Comparison of ENCODE assay signal across 7 cellular contexts in genomic region chr15:68559342-68560310, GRCh38. TPM values are rescaled to one million over a fixed set of nuclear protein-coding genes. Genes with fewer than 3 reads are reported as not detected.
A peak's percentile ranks its signal among the peaks of the same experiment; 100 is the strongest.
DNase-seq lines count a peak whose midpoint lies in the region; FAIRE-seq and TF ChIP-seq lines count a peak whose summit lies in the region.

No MANE protein-coding gene starts in this region.

- TF ChIP-seq CTCF in nephron (IDR thresholded peaks at IDR 0.05; ENCODE audit: unreplicated experiment in 3 of 3), result peak; percentile 97 to 98 (median 98)

- peaks cover 51% of the 10 kb centered on the region for H3K27me3 Mint-ChIP-seq in activated T-helper 2 cell treated with anti-CD3 and anti-CD28 coated beads, Interferon-gamma antibody, Interleukin-2, Interleukin-4, amounts not matched to agents 10 μg/mL and 5 μg/mL and 100 μg/mL, durations not matched to agents 14 hours and 24 hours and 36 hours (ENCODE audit: low read depth)
- H3K27me3 Mint-ChIP-seq in nephron (ENCODE audit: low read depth), result peaks cover 33% of the 10 kb centered on the region

- no peaks in the 10 kb centered on the region for H3K36me3 ChIP-seq in HUES6 (ENCODE audit: control insufficient read depth, insufficient read depth, low read length)

- peak overlapping the region; percentile 73 for H3K4me3 Mint-ChIP-seq in activated T-helper 2 cell treated with anti-CD3 and anti-CD28 coated beads, Interferon-gamma antibody, Interleukin-2, Interleukin-4, amounts not matched to agents 10 μg/mL and 5 μg/mL and 100 μg/mL, durations not matched to agents 14 hours and 24 hours and 36 hours (ENCODE audit: low read depth)
- H3K4me3 Mint-ChIP-seq in nephron, result peak overlapping the region; percentile 84 to 92 (median 89)

- H3K27me3 ChIP-seq in HUES6 (ENCODE audit: control insufficient read depth, insufficient read depth, low read length), result peaks cover 15% of the 10 kb centered on the region

- TF ChIP-seq POLR2A in GM12892 (IDR thresholded peaks at IDR 0.05; ENCODE audit: low read depth, low read length), result no peak

- peak overlapping the region; percentile 68 for H3K4me3 ChIP-seq in HUES6 (ENCODE audit: low read depth, low read length)

- H3K27ac Mint-ChIP-seq in activated T-helper 2 cell treated with anti-CD3 and anti-CD28 coated beads, Interferon-gamma antibody, Interleukin-2, Interleukin-4, amounts not matched to agents 10 μg/mL and 5 μg/mL and 100 μg/mL, durations not matched to agents 14 hours and 24 hours and 36 hours, result no peak overlapping the region
- H3K27ac Mint-ChIP-seq in nephron, result peak overlapping the region; percentile 51 to 91 (median 74)

- H3K9me3 Mint-ChIP-seq in activated T-helper 2 cell treated with anti-CD3 and anti-CD28 coated beads, Interferon-gamma antibody, Interleukin-2, Interleukin-4, amounts not matched to agents 10 μg/mL and 5 μg/mL and 100 μg/mL, durations not matched to agents 14 hours and 24 hours and 36 hours, result no peaks in the 10 kb centered on the region
- H3K9me3 Mint-ChIP-seq in nephron, result no peaks in the 10 kb centered on the region

- H3K9ac ChIP-seq in HUES6 (ENCODE audit: low read length), result peak overlapping the region; percentile 39

- peaks cover 14% of the 10 kb centered on the region for H3K4me1 ChIP-seq in HUES6 (ENCODE audit: control insufficient read depth, insufficient read depth, low read length)

- intact Hi-C loops in activated T-helper 2 cell treated with anti-CD3 and anti-CD28 coated beads, Interferon-gamma antibody, Interleukin-2, Interleukin-4, amounts not matched to agents 10 μg/mL and 5 μg/mL and 100 μg/mL, durations not matched to agents 14 hours and 24 hours and 36 hours (cut with micrococcal nuclease), result loop anchor here (2.0 to 5.0 kb wide), 2 partner anchors 93 to 317 kb away; no protein-coding TSS in a partner anchor

- H3K4me1 Mint-ChIP-seq in activated T-helper 2 cell treated with anti-CD3 and anti-CD28 coated beads, Interferon-gamma antibody, Interleukin-2, Interleukin-4, amounts not matched to agents 10 μg/mL and 5 μg/mL and 100 μg/mL, durations not matched to agents 14 hours and 24 hours and 36 hours (ENCODE audit: low read depth), result peaks cover 15% of the 10 kb centered on the region
- peaks cover 32% of the 10 kb centered on the region for H3K4me1 Mint-ChIP-seq in nephron

- DNase-seq in GM12892 (ENCODE audit: insufficient read length), result peak; percentile 84
- peak; percentile 22 for DNase-seq in RCC 7860 (ENCODE audit: low spot score)
- peak; percentile 65 for DNase-seq in activated T-helper 2 cell treated with anti-CD3 and anti-CD28 coated beads, Interferon-gamma antibody, Interleukin-2, Interleukin-4, amounts not matched to agents 10 μg/mL and 5 μg/mL and 100 μg/mL, durations not matched to agents 14 hours and 24 hours and 36 hours (ENCODE audit: low spot score)
- DNase-seq in fibroblast of the conjunctiva (ENCODE audit: low read depth), result peak; percentile 51
- peak; percentile 56 for DNase-seq in stimulated activated naive CD4-positive, alpha-beta T cell treated with Interleukin-2 at 50 U/mL for 16 hours (lab: John Stamatoyannopoulos, UW)

- FAIRE-seq in GM12892 (lab: Jason Lieb, UNC), result peak; percentile 92
- FAIRE-seq in RCC 7860 (lab: Jason Lieb, UNC), result no peak

- peaks cover 8% of the 10 kb centered on the region for H3K9me3 ChIP-seq in HUES6 (ENCODE audit: control insufficient read depth, insufficient read depth, low read depth, low read length)

- no peaks in the 10 kb centered on the region for H3K36me3 Mint-ChIP-seq in activated T-helper 2 cell treated with anti-CD3 and anti-CD28 coated beads, Interferon-gamma antibody, Interleukin-2, Interleukin-4, amounts not matched to agents 10 μg/mL and 5 μg/mL and 100 μg/mL, durations not matched to agents 14 hours and 24 hours and 36 hours (ENCODE audit: low read depth)
- no peaks in the 10 kb centered on the region for H3K36me3 Mint-ChIP-seq in nephron (ENCODE audit: low read depth)

- no peak overlapping the region for H3K27ac ChIP-seq in HUES6 (ENCODE audit: low read depth, low read length)

RNA-seq across cellular contexts. Expression of gene CORO2B, which starts 19.2 kb away (rescaled TPM):
- polyA plus RNA-seq in GM12892 (2012; ENCODE audit: missing spikeins), result not detected
- 0.41 and 0.43 TPM in 2 replicates for total RNA-seq in activated T-helper 2 cell treated with anti-CD3 and anti-CD28 coated beads, Interferon-gamma antibody, Interleukin-2, Interleukin-4, amounts not matched to agents 10 μg/mL and 5 μg/mL and 100 μg/mL, durations not matched to agents 14 hours and 24 hours and 36 hours

Comparison
In these comparisons a context has a peak if more than half of its experiments do, and no peak if none do; other contexts are left out.
1. DNase-seq: peak in every context shown above with its lines; median percentile 84 in GM12892; 65 in activated T-helper 2 cell treated with anti-CD3 and anti-CD28 coated beads, Interferon-gamma antibody, Interleukin-2, Interleukin-4, amounts not matched to agents 10 μg/mL and 5 μg/mL and 100 μg/mL, durations not matched to agents 14 hours and 24 hours and 36 hours; 56 in stimulated activated naive CD4-positive, alpha-beta T cell treated with Interleukin-2 at 50 U/mL for 16 hours; 51 in fibroblast of the conjunctiva; 22 in RCC 7860.